In genomic region chr9:15221746-15222145, GRCh38 we compare ENCODE assay signal across 21 cellular contexts.
"Had no signal": no experiment of that assay in that cellular context is flagged by ENCODE, and none has a peak within 500 bp of the region (broad histone marks: within the 10 kb centered on the region; RNA-seq: fewer than 3 reads in every experiment).

No MANE protein-coding gene starts in this region.

- H3K27me3 Mint-ChIP-seq: activated B cell treated with CpG ODN at 0.5 μM for 24 hours; activated CD4-positive, alpha-beta memory T cell treated with anti-CD3 and anti-CD28 coated beads for 36 hours; activated naive CD8-positive, alpha-beta T cell treated with anti-CD3 and anti-CD28 coated beads, Interleukin-2, amount 10 ng/mL, durations not matched to agents 7 days and 5 days; central memory CD8-positive, alpha-beta T cell; stimulated activated naive CD8-positive, alpha-beta T cell treated with anti-CD3 and anti-CD28 coated beads, Interleukin-15, Interleukin-2, amounts not matched to agents 100 ng/mL and 50 ng/mL, for 24 hours; type B pancreatic cell had no signal

- H3K27ac Mint-ChIP-seq: activated B cell treated with CpG ODN at 0.5 μM for 24 hours; activated CD4-positive, alpha-beta memory T cell treated with anti-CD3 and anti-CD28 coated beads for 36 hours; activated naive CD8-positive, alpha-beta T cell treated with anti-CD3 and anti-CD28 coated beads, Interleukin-2, amount 10 ng/mL, durations not matched to agents 7 days and 5 days; stimulated activated naive CD8-positive, alpha-beta T cell treated with anti-CD3 and anti-CD28 coated beads, Interleukin-15, Interleukin-2, amounts not matched to agents 100 ng/mL and 50 ng/mL, for 24 hours; type B pancreatic cell had no signal

- DNase-seq: activated B cell treated with CpG ODN at 0.5 μM for 24 hours; activated CD4-positive, alpha-beta memory T cell treated with anti-CD3 and anti-CD28 coated beads for 36 hours; activated CD4-positive, alpha-beta T cell treated with anti-CD3 and anti-CD28 coated beads for 4 hours; activated gamma-delta T cell treated with Interleukin-2 at 50 U/mL for 16 hours; activated naive CD8-positive, alpha-beta T cell treated with anti-CD3 and anti-CD28 coated beads, Interleukin-2, amount 10 ng/mL, durations not matched to agents 7 days and 5 days; activated T-cell treated with anti-CD3 and anti-CD28 coated beads for 4 hours; anterior cingulate cortex; colonic mucosa; foreskin melanocyte; hypothalamus; islet precursor cell; lower lobe of right lung; natural killer cell; ovary; stimulated activated CD4-positive, alpha-beta T cell treated with anti-CD3 and anti-CD28 coated beads, Interleukin-12 subunit alpha, Interleukin-12 subunit beta, amount 100 ng/mL, for 4 hours; stimulated activated CD4-positive, alpha-beta T cell treated with anti-CD3 and anti-CD28 coated beads, Interleukin-1b, Interleukin-23, amount 100 ng/mL, for 48 hours had no signal

- ATAC-seq: natural killer cell had no signal

- H3K4me3 ChIP-seq: colonic mucosa, lower lobe of right lung, ovary had no signal

- H3K36me3 Mint-ChIP-seq: natural killer cell, type B pancreatic cell had no signal

- H3K4me1 Mint-ChIP-seq: activated naive CD8-positive, alpha-beta T cell treated with anti-CD3 and anti-CD28 coated beads, Interleukin-2, amount 10 ng/mL, durations not matched to agents 7 days and 5 days had no signal

- H3K9me3 Mint-ChIP-seq: activated B cell treated with CpG ODN at 0.5 μM for 24 hours; activated CD4-positive, alpha-beta memory T cell treated with anti-CD3 and anti-CD28 coated beads for 36 hours; activated naive CD8-positive, alpha-beta T cell treated with anti-CD3 and anti-CD28 coated beads, Interleukin-2, amount 10 ng/mL, durations not matched to agents 7 days and 5 days; activated T-helper 1 cell treated with anti-CD3 and anti-CD28 coated beads, Interleukin-12 subunit alpha, Interleukin-12 subunit beta, Interleukin-2, Interleukin-4 antibody, amounts not matched to agents 30 ng/mL and 10 ng/mL and 1 ng/mL, durations not matched to agents 14 hours and 24 hours and 36 hours; central memory CD8-positive, alpha-beta T cell; natural killer cell; stimulated activated naive CD8-positive, alpha-beta T cell treated with anti-CD3 and anti-CD28 coated beads, Interleukin-15, Interleukin-2, amounts not matched to agents 100 ng/mL and 50 ng/mL, for 24 hours had no signal

- FAIRE-seq: endometrium had no signal

- H3K36me3 ChIP-seq: colonic mucosa, ovary had no signal

- H3K9me3 ChIP-seq: colonic mucosa, lower lobe of right lung, ovary had no signal

- H3K4me3 Mint-ChIP-seq: activated B cell treated with CpG ODN at 0.5 μM for 24 hours; activated CD4-positive, alpha-beta memory T cell treated with anti-CD3 and anti-CD28 coated beads for 36 hours; activated naive CD8-positive, alpha-beta T cell treated with anti-CD3 and anti-CD28 coated beads, Interleukin-2, amount 10 ng/mL, durations not matched to agents 7 days and 5 days; activated T-helper 1 cell treated with anti-CD3 and anti-CD28 coated beads, Interleukin-12 subunit alpha, Interleukin-12 subunit beta, Interleukin-2, Interleukin-4 antibody, amounts not matched to agents 30 ng/mL and 10 ng/mL and 1 ng/mL, durations not matched to agents 14 hours and 24 hours and 36 hours; central memory CD8-positive, alpha-beta T cell; natural killer cell; stimulated activated naive CD8-positive, alpha-beta T cell treated with anti-CD3 and anti-CD28 coated beads, Interleukin-15, Interleukin-2, amounts not matched to agents 100 ng/mL and 50 ng/mL, for 24 hours; type B pancreatic cell had no signal

- H3K4me1 ChIP-seq: colonic mucosa had no signal

- H3K27ac ChIP-seq: colonic mucosa, lower lobe of right lung, ovary had no signal

- H3K27me3 ChIP-seq: colonic mucosa, ovary had no signal
